Comparison of ENCODE assay signal across 14 cellular contexts in genomic region chr6:93282521-93283031, GRCh38.
"Had no signal": no experiment of that assay in that cellular context is flagged by ENCODE, and none has a peak within 500 bp of the region (broad histone marks: within the 10 kb centered on the region; RNA-seq: fewer than 3 reads in every experiment).

No MANE protein-coding gene starts in this region.

- H3K9me3 ChIP-seq: thoracic aorta, uterus had no signal

- H3K27me3 Mint-ChIP-seq: activated CD4-positive, alpha-beta memory T cell treated with anti-CD3 and anti-CD28 coated beads for 36 hours; stimulated activated naive CD8-positive, alpha-beta T cell treated with anti-CD3 and anti-CD28 coated beads, Interleukin-15, Interleukin-2, amounts not matched to agents 100 ng/mL and 50 ng/mL, for 24 hours had no signal

- H3K36me3 Mint-ChIP-seq: activated CD4-positive, alpha-beta memory T cell treated with anti-CD3 and anti-CD28 coated beads for 36 hours had no signal

- DNase-seq: activated CD4-positive, alpha-beta memory T cell treated with anti-CD3 and anti-CD28 coated beads for 36 hours; activated naive CD4-positive, alpha-beta T cell; activated T-cell treated with anti-CD3 and anti-CD28 coated beads, Interleukin-2, amount 50 U/mL, for 72 hours; caudate nucleus; effector CD4-positive, alpha-beta T cell; foreskin keratinocyte; stimulated activated CD4-positive, alpha-beta T cell treated with anti-CD3 and anti-CD28 coated beads, Interleukin-4, amount 100 ng/mL, for 1 hour; uterus had no signal

- H3K4me1 ChIP-seq: foreskin keratinocyte, left lung, uterus had no signal

- H3K4me3 ChIP-seq: coronary artery, left lung, neural progenitor cell, thoracic aorta, uterus had no signal

- H3K27me3 ChIP-seq: foreskin keratinocyte, left lung, neural progenitor cell, uterus had no signal

- H3K4me3 Mint-ChIP-seq: activated CD4-positive, alpha-beta memory T cell treated with anti-CD3 and anti-CD28 coated beads for 36 hours; activated T-cell treated with anti-CD3 and anti-CD28 coated beads, Interleukin-2, amount 50 U/mL, for 72 hours; neural progenitor cell; stimulated activated naive CD8-positive, alpha-beta T cell treated with anti-CD3 and anti-CD28 coated beads, Interleukin-15, Interleukin-2, amounts not matched to agents 100 ng/mL and 50 ng/mL, for 24 hours had no signal

- ATAC-seq: activated T-cell treated with anti-CD3 and anti-CD28 coated beads, Interleukin-2, amount 50 U/mL, for 72 hours; foreskin keratinocyte; left lung had no signal

- H3K27ac ChIP-seq: coronary artery, foreskin keratinocyte, left lung, neural progenitor cell, parathyroid adenoma, thoracic aorta, uterus had no signal

- H3K36me3 ChIP-seq: left lung, thoracic aorta, uterus had no signal

- H3K27ac Mint-ChIP-seq: activated CD4-positive, alpha-beta memory T cell treated with anti-CD3 and anti-CD28 coated beads for 36 hours; activated T-cell treated with anti-CD3 and anti-CD28 coated beads, Interleukin-2, amount 50 U/mL, for 72 hours; neural progenitor cell; stimulated activated naive CD8-positive, alpha-beta T cell treated with anti-CD3 and anti-CD28 coated beads, Interleukin-15, Interleukin-2, amounts not matched to agents 100 ng/mL and 50 ng/mL, for 24 hours had no signal
